ENCODE assay signal across 28 cellular contexts in the genomic region with DNA sequence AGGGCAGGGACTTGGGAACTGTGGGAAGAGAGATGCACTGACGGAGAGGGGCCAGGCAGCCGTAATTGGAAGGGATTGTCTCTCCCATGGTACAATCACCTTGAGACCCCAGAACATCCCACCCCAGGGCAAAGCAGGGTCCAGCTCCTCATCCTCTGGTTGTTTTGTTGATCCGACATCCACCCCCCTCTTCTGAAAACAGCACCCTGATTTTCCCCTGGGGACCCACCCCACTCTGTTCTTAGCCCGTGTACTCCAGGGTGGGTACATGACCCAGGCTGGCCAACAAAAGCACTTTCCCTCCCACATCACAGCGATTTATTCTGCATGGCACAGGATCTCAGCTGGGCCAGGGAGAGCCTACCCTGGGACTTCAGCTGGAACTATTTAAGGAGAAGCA.
"Had no signal": no experiment of that assay in that cellular context is flagged by ENCODE, and none has a peak within 500 bp of the region (broad histone marks: within the 10 kb centered on the region; RNA-seq: fewer than 3 reads in every experiment).

No MANE protein-coding gene starts in this region.

- H3K9me3 Mint-ChIP-seq: mesothelial cell of epicardium; naive B cell; natural killer cell; stimulated activated memory B cell treated with anti-CD40 and anti-IgM and Interleukin-4, amounts not matched to agents 10 μg/mL and 1 μg/mL and 100 μg/mL, for 72 hours had no signal

- H3K4me2 ChIP-seq: smooth muscle cell had no signal

- DNase-seq: hypothalamus; immature natural killer cell; kidney; left colon; lower lobe of right lung; mesendoderm; naive B cell; natural killer cell; ovary; right lobe of liver; stimulated activated CD4-positive, alpha-beta T cell treated with anti-CD3 and anti-CD28 coated beads, Interleukin-1b, Interleukin-23, amount 100 ng/mL, for 48 hours; stimulated activated CD4-positive, alpha-beta T cell treated with anti-CD3 and anti-CD28 coated beads, Interleukin-2, amount 100 ng/mL, for 48 hours; stimulated activated CD4-positive, alpha-beta T cell treated with anti-CD3 and anti-CD28 coated beads, Interleukin-4, amount 100 ng/mL, for 4 hours; stimulated activated CD8-positive, alpha-beta memory T cell treated with anti-CD3 and anti-CD28 coated beads, Interleukin-4, amount 100 ng/mL, for 48 hours; stimulated activated naive CD8-positive, alpha-beta T cell treated with anti-CD3 and anti-CD28 coated beads, Interleukin-15, Interleukin-2, amounts not matched to agents 100 U/mL and 50 U/mL, for 24 hours; stomach; testis; thyroid gland; transverse colon; upper lobe of left lung had no signal

- H3K36me3 Mint-ChIP-seq: immature natural killer cell; mesothelial cell of epicardium; naive B cell; natural killer cell; stimulated activated memory B cell treated with anti-CD40 and anti-IgM and Interleukin-4, amounts not matched to agents 10 μg/mL and 1 μg/mL and 100 μg/mL, for 72 hours had no signal

- H3K27ac Mint-ChIP-seq: mesothelial cell of epicardium, natural killer cell, progenitor cell of endocrine pancreas had no signal

- H3K36me3 ChIP-seq: left lung, lower lobe of right lung, ovary, right atrium auricular region, right lobe of liver, stomach, thyroid gland, transverse colon, upper lobe of left lung, vagina had no signal

- H3K27ac ChIP-seq: left lung, lower lobe of right lung, ovary, right atrium auricular region, right lobe of liver, stomach, testis, thyroid gland, transverse colon, upper lobe of left lung, vagina had no signal

- ATAC-seq: left colon; left lung; lower lobe of right lung; natural killer cell; right lobe of liver; stimulated activated memory B cell treated with anti-CD40 and anti-IgM and Interleukin-4, amounts not matched to agents 10 μg/mL and 1 μg/mL and 100 μg/mL, for 72 hours; stimulated activated naive CD8-positive, alpha-beta T cell treated with anti-CD3 and anti-CD28 coated beads, Interleukin-15, Interleukin-2, amounts not matched to agents 100 U/mL and 50 U/mL, for 24 hours had no signal

- H3K9me3 ChIP-seq: left lung, lower lobe of right lung, ovary, right atrium auricular region, right lobe of liver, stomach, testis, thyroid gland, transverse colon, upper lobe of left lung, vagina had no signal

- H3K4me3 ChIP-seq: left lung, lower lobe of right lung, ovary, right atrium auricular region, right lobe of liver, smooth muscle cell, stomach, testis, thyroid gland, transverse colon, upper lobe of left lung, vagina had no signal

- H3K27me3 ChIP-seq: ovary, right atrium auricular region, right lobe of liver, testis, vagina had no signal

- H3K4me3 Mint-ChIP-seq: immature natural killer cell, mesothelial cell of epicardium, natural killer cell had no signal

- FAIRE-seq: islet of Langerhans, kidney had no signal
